Comparison of ENCODE assay signal across 16 cellular contexts in genomic region chr11:120120805-120121335, GRCh38. TPM values are rescaled to one million over a fixed set of nuclear protein-coding genes. Genes with fewer than 3 reads are reported as not detected.
"Had no signal": no experiment of that assay in that cellular context is flagged by ENCODE, and none has a peak within 500 bp of the region (broad histone marks: within the 10 kb centered on the region; RNA-seq: fewer than 3 reads in every experiment).

No MANE protein-coding gene starts in this region.

- H3K36me3 Mint-ChIP-seq: activated naive CD8-positive, alpha-beta T cell treated with anti-CD3 and anti-CD28 coated beads, Interleukin-2, amount 10 ng/mL, durations not matched to agents 7 days and 5 days had no signal

- H3K4me3 Mint-ChIP-seq: activated naive CD8-positive, alpha-beta T cell treated with anti-CD3 and anti-CD28 coated beads, Interleukin-2, amount 10 ng/mL, durations not matched to agents 7 days and 5 days; activated T-cell treated with anti-CD3 and anti-CD28 coated beads, Interleukin-2, amount 50 U/mL, for 72 hours; endodermal cell had no signal

- H3K4me1 Mint-ChIP-seq: activated naive CD8-positive, alpha-beta T cell treated with anti-CD3 and anti-CD28 coated beads, Interleukin-2, amount 10 ng/mL, durations not matched to agents 7 days and 5 days had no signal

- H2AFZ ChIP-seq: parathyroid adenoma had no signal

- H3K27me3 ChIP-seq: thyroid gland had no signal

- H3K79me2 ChIP-seq: parathyroid adenoma had no signal

- H3K4me1 ChIP-seq: parathyroid adenoma had no signal

- FAIRE-seq: islet of Langerhans, TTC549 had no signal

- H3K4me3 ChIP-seq: thyroid gland had no signal

- H3K27ac ChIP-seq: parathyroid adenoma, thyroid gland had no signal

- H3K9me3 Mint-ChIP-seq: activated naive CD8-positive, alpha-beta T cell treated with anti-CD3 and anti-CD28 coated beads, Interleukin-2, amount 10 ng/mL, durations not matched to agents 7 days and 5 days; activated T-cell treated with anti-CD3 and anti-CD28 coated beads, Interleukin-2, amount 50 U/mL, for 72 hours had no signal

- H3K9me3 ChIP-seq: thyroid gland had no signal

- ATAC-seq: activated T-cell treated with anti-CD3 and anti-CD28 coated beads, Interleukin-2, amount 50 U/mL, for 72 hours had no signal

- H3K27ac Mint-ChIP-seq: activated naive CD8-positive, alpha-beta T cell treated with anti-CD3 and anti-CD28 coated beads, Interleukin-2, amount 10 ng/mL, durations not matched to agents 7 days and 5 days; activated T-cell treated with anti-CD3 and anti-CD28 coated beads, Interleukin-2, amount 50 U/mL, for 72 hours; endodermal cell had no signal

- H3K27me3 Mint-ChIP-seq: activated naive CD8-positive, alpha-beta T cell treated with anti-CD3 and anti-CD28 coated beads, Interleukin-2, amount 10 ng/mL, durations not matched to agents 7 days and 5 days had no signal

- DNase-seq: activated CD4-positive, alpha-beta T cell treated with anti-CD3 and anti-CD28 coated beads, Interleukin-2, amount 50 U/mL, for 48 hours; activated CD4-positive, CD25-positive, alpha-beta regulatory T cell; activated gamma-delta T cell treated with Interleukin-2 at 50 U/mL for 16 hours; activated naive CD8-positive, alpha-beta T cell treated with anti-CD3 and anti-CD28 coated beads, Interleukin-2, amount 10 ng/mL, durations not matched to agents 7 days and 5 days; activated T-cell treated with anti-CD3 and anti-CD28 coated beads, Interleukin-2, amount 50 U/mL, for 72 hours; anterior cingulate cortex; dermis blood vessel endothelial cell; endodermal cell; head of caudate nucleus; mesenchymal stem cell; retina; T-helper 2 cell; thyroid gland had no signal

- H3K9ac ChIP-seq: parathyroid adenoma had no signal

- H3K36me3 ChIP-seq: thyroid gland had no signal

RNA-seq across cellular contexts. Expression of gene TRIM29, which starts 17.0 kb away (rescaled TPM):
- total RNA-seq: activated naive CD8-positive, alpha-beta T cell treated with anti-CD3 and anti-CD28 coated beads, Interleukin-2, amount 10 ng/mL, durations not matched to agents 7 days and 5 days; activated T-cell treated with anti-CD3 and anti-CD28 coated beads, Interleukin-2, amount 50 U/mL, for 72 hours; dermis blood vessel endothelial cell; endodermal cell had no signal
